9 cellular contexts compared by ENCODE assay signal in genomic region chr2:235765181-235765820, GRCh38.
DNase-seq lines count a peak whose midpoint lies in the region; ATAC-seq and TF ChIP-seq lines count a peak whose summit lies in the region.
"Had no signal": no experiment of that assay in that cellular context is flagged by ENCODE, and none has a peak within 500 bp of the region (broad histone marks: within the 10 kb centered on the region; RNA-seq: fewer than 3 reads in every experiment).

No MANE protein-coding gene starts in this region.

- H3K27ac Mint-ChIP-seq in CD8-positive, alpha-beta T cell = peak overlapping the region; percentile 41
- H3K27ac Mint-ChIP-seq in endothelial cell (ENCODE audit: unreplicated experiment) = peak overlapping the region; percentile 86
- H3K27ac Mint-ChIP-seq: activated T-helper 17 cell treated with anti-CD3 and anti-CD28 coated beads, Interleukin-2, amount 50 U/mL, for 72 hours had no signal

- no peak for DNase-seq in CD8-positive, alpha-beta T cell
- DNase-seq in NCI-H226 = peak; percentile 94
- DNase-seq in endothelial cell (ENCODE audit: low spot score) = no peak
- no peak for DNase-seq in omental fat pad (ENCODE audit: low spot score)
- DNase-seq in NCI-H510A treated with DMSO at 0.1 percent for 48 hours (lab: John Stamatoyannopoulos, UW) = no peak
- DNase-seq in HuH-7.5 (ENCODE audit: low spot score) = no peak

- ATAC-seq in CD8-positive, alpha-beta T cell = no peak
- ATAC-seq in omental fat pad (ENCODE audit: low FRiP score) (peak; percentile 92), GM21360 (IDR thresholded peaks at IDR 0.05; ENCODE audit: unreplicated experiment) (no peak), HG02571 (IDR thresholded peaks at IDR 0.05; ENCODE audit: unreplicated experiment) (no peak)

- H3K9me3 ChIP-seq in CD8-positive, alpha-beta T cell (ENCODE audit: low read length) = no peaks in the 10 kb centered on the region

- H3K4me1 ChIP-seq in CD8-positive, alpha-beta T cell (ENCODE audit: insufficient read depth, low read length) = no peaks in the 10 kb centered on the region

- H3K36me3 ChIP-seq in CD8-positive, alpha-beta T cell (ENCODE audit: insufficient read depth, low read length) = no peaks in the 10 kb centered on the region

- no peak overlapping the region for H3K4me3 Mint-ChIP-seq in CD8-positive, alpha-beta T cell
- no peak overlapping the region for H3K4me3 Mint-ChIP-seq in endothelial cell (ENCODE audit: unreplicated experiment)
- H3K4me3 Mint-ChIP-seq: activated T-helper 17 cell treated with anti-CD3 and anti-CD28 coated beads, Interleukin-2, amount 50 U/mL, for 72 hours had no signal

- no peak overlapping the region for H3K4me3 ChIP-seq in CD8-positive, alpha-beta T cell (ENCODE audit: low read depth, low read length)

- no peak for TF ChIP-seq CTCF in CD8-positive, alpha-beta T cell (IDR thresholded peaks at IDR 0.05)
- TF ChIP-seq CTCF in endothelial cell (IDR thresholded peaks at IDR 0.05; ENCODE audit: unreplicated experiment) (no peak), omental fat pad (IDR thresholded peaks at IDR 0.05) (no peak)

- intact Hi-C loops in CD8-positive, alpha-beta T cell (cut with DNase I, micrococcal nuclease) = loop anchor here in 1 of 2 experiments (5.0 kb wide), 1 partner anchor 417 kb away; no protein-coding TSS in a partner anchor

- no peaks in the 10 kb centered on the region for H3K36me3 Mint-ChIP-seq in CD8-positive, alpha-beta T cell
- peaks cover 9% of the 10 kb centered on the region for H3K36me3 Mint-ChIP-seq in endothelial cell (ENCODE audit: low read depth, unreplicated experiment)

- H3K27ac ChIP-seq in CD8-positive, alpha-beta T cell (ENCODE audit: low read depth, low read length) = no peak overlapping the region

- H3K4me1 Mint-ChIP-seq in CD8-positive, alpha-beta T cell (ENCODE audit: low read depth) = no peaks in the 10 kb centered on the region
- no peaks in the 10 kb centered on the region for H3K4me1 Mint-ChIP-seq in endothelial cell (ENCODE audit: unreplicated experiment)

- no peaks in the 10 kb centered on the region for H3K27me3 Mint-ChIP-seq in CD8-positive, alpha-beta T cell (ENCODE audit: low read depth)
- peaks cover 6% of the 10 kb centered on the region for H3K27me3 Mint-ChIP-seq in endothelial cell (ENCODE audit: unreplicated experiment)
- H3K27me3 Mint-ChIP-seq: activated T-helper 17 cell treated with anti-CD3 and anti-CD28 coated beads, Interleukin-2, amount 50 U/mL, for 72 hours had no signal

- no peaks in the 10 kb centered on the region for H3K27me3 ChIP-seq in CD8-positive, alpha-beta T cell (ENCODE audit: insufficient read depth, low read length)

- no peaks in the 10 kb centered on the region for H3K9me3 Mint-ChIP-seq in CD8-positive, alpha-beta T cell
- no peaks in the 10 kb centered on the region for H3K9me3 Mint-ChIP-seq in endothelial cell (ENCODE audit: unreplicated experiment)
- H3K9me3 Mint-ChIP-seq: activated T-helper 17 cell treated with anti-CD3 and anti-CD28 coated beads, Interleukin-2, amount 50 U/mL, for 72 hours had no signal

- POLR2A ChIA-PET in CD8-positive, alpha-beta T cell (lab: Charles Lee) = no interaction called here

- CTCF ChIA-PET in CD8-positive, alpha-beta T cell (lab: Charles Lee) = interaction anchor here (0.7 to 2.5 kb wide), 14 partner anchors 9 to 419 kb away, joined by 3 to 22 read pairs (median 4); no protein-coding TSS in a partner anchor
